ENCODE assay signal across 12 cellular contexts in the genomic region with DNA sequence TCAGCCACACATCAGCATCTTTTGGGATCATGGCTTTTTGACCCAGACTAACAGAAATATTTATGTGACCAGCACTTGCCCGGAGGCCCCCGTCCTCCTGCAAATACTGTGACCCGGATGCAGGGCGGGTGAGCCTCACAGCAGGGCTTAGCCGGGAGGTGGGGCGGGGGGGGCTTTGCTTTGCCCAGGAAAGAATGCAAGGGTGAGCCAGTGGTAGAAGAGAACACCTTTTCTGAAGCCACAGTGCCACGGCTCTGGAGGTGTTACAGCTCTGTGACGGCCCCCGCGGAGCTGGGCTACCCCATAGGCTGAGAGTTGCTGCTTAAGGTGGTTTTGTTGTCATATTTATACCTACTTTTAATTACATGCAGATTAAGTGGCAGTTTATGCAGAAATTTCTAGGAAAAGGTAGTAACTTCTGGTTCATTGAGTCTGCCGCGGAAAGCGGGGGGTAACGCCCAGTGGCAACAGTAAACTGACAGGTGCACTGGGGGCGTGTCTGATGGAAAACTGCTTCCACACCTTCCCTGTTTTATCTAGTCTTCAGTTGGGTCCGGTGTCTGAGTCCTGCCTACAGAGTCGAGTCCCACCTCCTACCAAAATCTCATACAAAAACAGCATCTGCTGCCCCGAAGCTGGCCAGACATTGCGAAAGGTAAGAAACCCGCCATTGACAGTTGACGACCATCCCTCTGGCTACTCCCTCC.
"Had no signal": no experiment of that assay in that cellular context is flagged by ENCODE, and none has a peak within 500 bp of the region (broad histone marks: within the 10 kb centered on the region; RNA-seq: fewer than 3 reads in every experiment).

No MANE protein-coding gene starts in this region.

- H3K27me3 ChIP-seq: adrenal gland had no signal

- H3K9me3 Mint-ChIP-seq: activated naive CD4-positive, alpha-beta T cell treated with anti-CD3 and anti-CD28 coated beads, Interleukin-2, amount 50 U/mL, for 24 hours; activated T-cell treated with anti-CD3 and anti-CD28 coated beads, Interleukin-2, amount 50 U/mL, for 24 hours had no signal

- H3K36me3 ChIP-seq: adrenal gland, left lung, transverse colon had no signal

- H3K27me3 Mint-ChIP-seq: stimulated activated memory B cell treated with anti-CD40 and anti-IgM and Interleukin-4, amounts not matched to agents 10 μg/mL and 1 μg/mL and 100 μg/mL, for 72 hours had no signal

- H3K4me3 ChIP-seq: adrenal gland, left lung, mucosa of descending colon, transverse colon had no signal

- H3K4me1 Mint-ChIP-seq: activated naive CD4-positive, alpha-beta T cell treated with anti-CD3 and anti-CD28 coated beads, Interleukin-2, amount 50 U/mL, for 24 hours; stimulated activated memory B cell treated with anti-CD40 and anti-IgM and Interleukin-4, amounts not matched to agents 10 μg/mL and 1 μg/mL and 100 μg/mL, for 72 hours had no signal

- H3K27ac ChIP-seq: adrenal gland, left lung, parathyroid adenoma, transverse colon had no signal

- H3K9me3 ChIP-seq: adrenal gland, left lung, mucosa of descending colon, transverse colon had no signal

- H3K4me3 Mint-ChIP-seq: activated naive CD4-positive, alpha-beta T cell treated with anti-CD3 and anti-CD28 coated beads, Interleukin-2, amount 50 U/mL, for 24 hours; activated T-cell treated with anti-CD3 and anti-CD28 coated beads, Interleukin-2, amount 50 U/mL, for 24 hours; naive thymus-derived CD4-positive, alpha-beta T cell; stimulated activated memory B cell treated with anti-CD40 and anti-IgM and Interleukin-4, amounts not matched to agents 10 μg/mL and 1 μg/mL and 100 μg/mL, for 72 hours had no signal

- ATAC-seq: left lung; mucosa of descending colon; naive thymus-derived CD4-positive, alpha-beta T cell; stimulated activated memory B cell treated with anti-CD40 and anti-IgM and Interleukin-4, amounts not matched to agents 10 μg/mL and 1 μg/mL and 100 μg/mL, for 72 hours had no signal

- DNase-seq: activated CD4-positive, CD25-positive, alpha-beta regulatory T cell treated with anti-CD3 and anti-CD28 coated beads, Interleukin-2, amount 50 U/mL, for 72 hours; activated effector memory CD4-positive, alpha-beta T cell treated with Interleukin-2 at 50 U/mL for 16 hours; activated T-cell treated with anti-CD3 and anti-CD28 coated beads, Interleukin-2, amount 50 U/mL, for 24 hours; adrenal gland; naive thymus-derived CD4-positive, alpha-beta T cell; stimulated activated CD4-positive, alpha-beta T cell treated with anti-CD3 and anti-CD28 coated beads, Interleukin-2, amount 100 ng/mL, for 48 hours; transverse colon had no signal

- H3K36me3 Mint-ChIP-seq: activated naive CD4-positive, alpha-beta T cell treated with anti-CD3 and anti-CD28 coated beads, Interleukin-2, amount 50 U/mL, for 24 hours; naive thymus-derived CD4-positive, alpha-beta T cell; stimulated activated memory B cell treated with anti-CD40 and anti-IgM and Interleukin-4, amounts not matched to agents 10 μg/mL and 1 μg/mL and 100 μg/mL, for 72 hours had no signal

- H3K27ac Mint-ChIP-seq: activated T-cell treated with anti-CD3 and anti-CD28 coated beads, Interleukin-2, amount 50 U/mL, for 24 hours; naive thymus-derived CD4-positive, alpha-beta T cell; stimulated activated memory B cell treated with anti-CD40 and anti-IgM and Interleukin-4, amounts not matched to agents 10 μg/mL and 1 μg/mL and 100 μg/mL, for 72 hours had no signal

- H3K4me1 ChIP-seq: adrenal gland, left lung, parathyroid adenoma, transverse colon had no signal
